11 cellular contexts compared by ENCODE assay signal in the genomic region with DNA sequence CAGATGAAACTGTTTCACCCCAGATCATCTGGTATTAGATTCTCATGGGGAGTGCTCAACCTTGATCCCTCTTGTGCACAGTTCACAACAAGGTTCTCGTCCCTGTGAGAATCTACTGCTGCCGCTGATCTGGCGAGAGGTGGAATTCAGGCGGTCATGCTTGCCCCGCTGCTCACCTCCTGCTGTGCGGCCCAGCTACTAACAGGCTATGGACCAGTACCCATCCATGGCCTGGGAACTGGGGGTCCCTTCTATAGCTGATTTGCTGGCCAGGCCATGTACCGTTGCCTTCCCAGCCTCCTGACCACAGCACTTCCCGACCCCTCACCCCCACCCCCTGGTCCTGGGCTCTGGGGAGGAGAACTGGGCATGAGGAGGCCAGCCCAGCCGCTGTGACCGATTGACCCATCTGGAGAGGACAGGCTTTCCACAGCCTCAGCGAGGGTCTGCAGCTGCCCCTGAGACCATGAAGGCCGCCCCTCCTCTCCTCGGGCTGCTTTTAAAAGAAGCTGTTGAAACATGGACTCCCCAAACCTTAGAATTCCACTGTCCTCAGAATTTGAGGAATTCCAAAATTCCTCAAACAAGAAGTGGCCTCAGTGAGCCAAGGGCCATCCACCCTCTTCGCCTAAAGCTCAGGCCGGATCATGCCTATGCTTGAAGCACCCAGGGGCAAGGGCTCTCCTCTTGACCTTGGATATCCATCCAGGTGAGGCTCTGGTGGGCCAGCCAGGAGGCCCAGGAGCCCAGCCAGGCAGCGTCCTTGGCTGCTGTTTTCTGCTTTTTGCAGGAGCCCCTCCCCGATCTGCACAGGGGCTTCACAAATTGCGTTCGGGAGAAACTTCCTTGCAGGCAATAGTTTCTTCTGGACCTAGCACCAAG. TPM values are rescaled to one million over a fixed set of nuclear protein-coding genes. Genes with fewer than 3 reads are reported as not detected.
DNase-seq lines count a peak whose midpoint lies in the region; ATAC-seq and TF ChIP-seq lines count a peak whose summit lies in the region.
"Had no signal": no experiment of that assay in that cellular context is flagged by ENCODE, and none has a peak within 500 bp of the region (broad histone marks: within the 10 kb centered on the region; RNA-seq: fewer than 3 reads in every experiment).

No MANE protein-coding gene starts in this region.

- no peaks in the 10 kb centered on the region for H3K36me3 ChIP-seq in ES-I3 (ENCODE audit: insufficient read depth, low read length)
- H3K36me3 ChIP-seq in NT2/D1 (ENCODE audit: insufficient read depth, insufficient read length, low read length): peaks cover 33% of the 10 kb centered on the region
- no peaks in the 10 kb centered on the region for H3K36me3 ChIP-seq in psoas muscle (ENCODE audit: insufficient read depth in 1 of 2, low read depth in 1 of 2)

- peaks cover 4% of the 10 kb centered on the region for H3K27me3 ChIP-seq in NT2/D1 (ENCODE audit: insufficient read depth, insufficient read length)
- H3K27me3 ChIP-seq in psoas muscle (ENCODE audit: insufficient read depth in 3 of 3, low read length in 2 of 3): peaks cover 0 to 60% (median 22%) of the 10 kb centered on the region in 3 donors
- H3K27me3 ChIP-seq: testis had no signal

- H3K9ac ChIP-seq in ES-I3 (ENCODE audit: low read depth, low read length) (peak overlapping the region; percentile 77; the same call in 1 of the 2 replicates), NT2/D1 (ENCODE audit: insufficient read length, low read depth) (no peak overlapping the region)

- intact Hi-C loops in psoas muscle (cut with DNase I): no loop called here

- no peak for ATAC-seq in psoas muscle
- ATAC-seq: activated CD8-positive, alpha-beta T cell treated with anti-CD3 and anti-CD28 coated beads, Interleukin-2, amount 10 ng/mL, durations not matched to agents 7 days and 5 days had no signal

- TF ChIP-seq CTCF in fibroblast of mammary gland (conservative IDR thresholded peaks at IDR 0.05; ENCODE audit: control insufficient read depth, insufficient read depth, low read depth, low read length) (no peak), psoas muscle (IDR thresholded peaks at IDR 0.05) (no peak)

- H3K4me3 ChIP-seq in NT2/D1 (ENCODE audit: insufficient read length, low read depth) (peak overlapping the region; percentile 91), fibroblast of mammary gland (ENCODE audit: control insufficient read depth, low read depth, low read length) (peak overlapping the region; percentile 80), psoas muscle (no peak overlapping the region)
- H3K4me3 ChIP-seq: testis had no signal

- no peaks in the 10 kb centered on the region for H3K9me3 ChIP-seq in ES-I3 (ENCODE audit: control insufficient read depth, insufficient read depth, low read length)
- peaks cover 16% of the 10 kb centered on the region; the same call in 1 of the 2 replicates for H3K9me3 ChIP-seq in NT2/D1 (ENCODE audit: insufficient read depth, low read length)
- no peaks in the 10 kb centered on the region for H3K9me3 ChIP-seq in psoas muscle
- H3K9me3 ChIP-seq: testis had no signal

- no peak overlapping the region for H3K27ac ChIP-seq in psoas muscle
- H3K27ac ChIP-seq: testis had no signal

- H3K4me1 ChIP-seq in ES-I3 (ENCODE audit: insufficient read depth, low read length) (peaks cover 12% of the 10 kb centered on the region; the same call in 1 of the 2 replicates), NT2/D1 (ENCODE audit: insufficient read depth, insufficient read length) (peaks cover 23% of the 10 kb centered on the region), psoas muscle (peaks cover 11% of the 10 kb centered on the region)

- 87 to 88% (median 88%) methylated on average over 19 of the region's 19 CpGs for WGBS in psoas muscle, 3 donors

- DNase-seq in NT2/D1 (ENCODE audit: low read depth, low spot score) (no peak), fibroblast of mammary gland (ENCODE audit: low read depth) (no peak), psoas muscle (peak; percentile 12 to 25), mesenteric fat pad (ENCODE audit: low spot score) (no peak), epidermal melanocyte (ENCODE audit: insufficient read length, low spot score) (no peak)
- DNase-seq in activated effector memory CD4-positive, alpha-beta T cell treated with Interleukin-2 at 50 U/mL for 16 hours: no peak
- DNase-seq: activated CD8-positive, alpha-beta T cell treated with anti-CD3 and anti-CD28 coated beads, Interleukin-2, amount 10 ng/mL, durations not matched to agents 7 days and 5 days; effector CD8-positive, alpha-beta T cell; testis had no signal

RNA-seq across cellular contexts. Expression of a gene that starts 2.4 kb away (rescaled TPM):
- total RNA-seq in psoas muscle (1 to 10 TPM in 1 of 4 donors, under 1 TPM in 3; 0.49 to 1.1 (median 0.69) TPM), mesenteric fat pad (6.8 TPM)
- polyA plus RNA-seq in psoas muscle: 1 to 10 TPM in 1 of 3 donors, under 1 TPM in 2; 0.87 to 7.3 (median 0.97) TPM
- total RNA-seq: frontal cortex had no signal

RNA-seq across cellular contexts. Expression of a gene that starts 41.3 kb away (rescaled TPM):
- 10 to 100 TPM; 14.3 to 37.7 (median 27.9) TPM for total RNA-seq in psoas muscle
- 10 to 100 TPM; 24.5 to 49.4 (median 30.7) TPM for polyA plus RNA-seq in psoas muscle
- 252 TPM for total RNA-seq in mesenteric fat pad

Comparison
In these comparisons a context has a peak if more than half of its experiments do, and no peak if none do; other contexts are left out.
1. DNase-seq: peak in psoas muscle (2 of 2); none in NT2/D1 (single experiment), fibroblast of mammary gland (single experiment), mesenteric fat pad (single experiment), activated effector memory CD4-positive, alpha-beta T cell treated with Interleukin-2 at 50 U/mL for 16 hours (single experiment) and epidermal melanocyte (single experiment).